Comparison of ENCODE assay signal across 9 cellular contexts in the genomic region with DNA sequence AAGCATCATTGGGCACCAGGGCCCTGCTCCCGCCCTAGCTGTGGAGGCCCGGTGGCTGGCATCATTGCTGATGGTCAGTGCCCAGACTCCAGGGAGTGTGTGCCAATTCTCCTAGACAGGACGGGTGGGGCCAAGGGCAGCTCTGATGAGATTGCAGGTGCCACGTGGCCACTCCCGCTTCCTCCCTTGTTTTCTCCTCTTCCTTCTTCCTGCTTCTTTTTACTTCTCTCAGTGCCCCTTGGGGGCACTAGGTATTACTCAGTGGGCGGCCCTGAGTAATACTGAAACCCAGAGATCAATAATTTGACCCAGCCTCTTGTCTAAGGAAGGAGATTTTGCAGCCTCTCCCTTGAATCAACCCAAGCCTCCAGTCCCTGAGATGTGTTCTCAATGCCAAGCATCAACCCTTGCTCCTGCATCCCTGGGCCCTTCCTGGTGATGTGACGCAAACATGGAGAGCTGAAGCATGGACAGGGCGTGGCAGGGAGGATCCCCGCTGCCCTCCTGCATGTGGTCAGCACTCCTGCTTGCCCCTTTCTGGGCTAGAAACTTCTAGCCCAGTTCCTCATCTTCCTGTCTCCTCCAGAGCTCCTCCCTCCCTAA. TPM values are rescaled to one million over a fixed set of nuclear protein-coding genes. Genes with fewer than 3 reads are reported as not detected.
A peak's percentile ranks its signal among the peaks of the same experiment; 100 is the strongest.
DNase-seq lines count a peak whose midpoint lies in the region; ATAC-seq and TF ChIP-seq lines count a peak whose summit lies in the region.
"Had no signal": no experiment of that assay in that cellular context is flagged by ENCODE, and none has a peak within 500 bp of the region (broad histone marks: within the 10 kb centered on the region; RNA-seq: fewer than 3 reads in every experiment).

No MANE protein-coding gene starts in this region.

- H3K4me1 ChIP-seq in HEK293 (ENCODE audit: control insufficient read depth, insufficient read depth, low read length) (no peaks in the 10 kb centered on the region), RWPE2 (ENCODE audit: insufficient read depth, poor library complexity, severe bottlenecking) (no peaks in the 10 kb centered on the region), esophagus muscularis mucosa (peaks cover 0 to 8% (median 0%) of the 10 kb centered on the region in 4 donors)

- WGBS in esophagus muscularis mucosa: 71% methylated on average over 7 of the region's 9 CpGs

- H3K27ac Mint-ChIP-seq in stimulated activated naive B cell treated with anti-CD40 and anti-IgM and Interleukin-4, amounts not matched to agents 10 μg/mL and 1 μg/mL and 100 μg/mL, for 72 hours: peak overlapping the region; percentile 63
- H3K27ac Mint-ChIP-seq: activated T-cell treated with anti-CD3 and anti-CD28 coated beads, Interleukin-2, amount 50 U/mL, for 72 hours had no signal

- H3K27ac ChIP-seq in HEK293 (ENCODE audit: extremely low read depth, low read depth, low read length) (no peak overlapping the region), RWPE2 (ENCODE audit: poor library complexity, severe bottlenecking) (no peak overlapping the region), esophagus muscularis mucosa (replicated peaks in 1 of 4) (no peak overlapping the region)

- ATAC-seq in RWPE2 (ENCODE audit: low read depth) (peak; percentile 11; the same call in 2 of the 3 replicates), left ventricle myocardium superior (peak; percentile 73), GM18502 (IDR thresholded peaks at IDR 0.05; ENCODE audit: poor library complexity, unreplicated experiment) (no peak)
- peak; percentile 61 to 73 for ATAC-seq in stimulated activated naive B cell treated with anti-CD40 and anti-IgM and Interleukin-4, amounts not matched to agents 10 μg/mL and 1 μg/mL and 100 μg/mL, for 72 hours (replicated peaks)
- no peak for ATAC-seq in activated CD4-positive, CD25-positive, alpha-beta regulatory T cell treated with anti-CD3 and anti-CD28 coated beads, Interleukin-2, amount 50 U/mL, for 24 hours

- no peak for TF ChIP-seq EP300 in esophagus muscularis mucosa (IDR thresholded peaks at IDR 0.05)

- H3K9me3 ChIP-seq in HEK293 (ENCODE audit: control insufficient read depth, insufficient read depth, low read depth, low read length) (no peaks in the 10 kb centered on the region), RWPE2 (ENCODE audit: severe bottlenecking) (no peaks in the 10 kb centered on the region), esophagus muscularis mucosa (no peaks in the 10 kb centered on the region)

- no peak for TF ChIP-seq POLR2A in esophagus muscularis mucosa (IDR thresholded peaks at IDR 0.05; ENCODE audit: low read depth)

- no peak overlapping the region for H3K4me3 Mint-ChIP-seq in stimulated activated naive B cell treated with anti-CD40 and anti-IgM and Interleukin-4, amounts not matched to agents 10 μg/mL and 1 μg/mL and 100 μg/mL, for 72 hours
- H3K4me3 Mint-ChIP-seq: activated T-cell treated with anti-CD3 and anti-CD28 coated beads, Interleukin-2, amount 50 U/mL, for 72 hours; neural crest cell had no signal

- no peaks in the 10 kb centered on the region for H3K9me3 Mint-ChIP-seq in stimulated activated naive B cell treated with anti-CD40 and anti-IgM and Interleukin-4, amounts not matched to agents 10 μg/mL and 1 μg/mL and 100 μg/mL, for 72 hours
- H3K9me3 Mint-ChIP-seq: activated T-cell treated with anti-CD3 and anti-CD28 coated beads, Interleukin-2, amount 50 U/mL, for 72 hours; neural crest cell had no signal

- CTCF ChIA-PET in HEK293 (lab: Yijun Ruan, JAX): interaction anchor here (0.7 to 3.4 kb wide), 5 partner anchors 8 to 200 kb away, joined by 3 to 21 read pairs (median 4); no protein-coding TSS in a partner anchor

- intact Hi-C loops in left ventricle myocardium superior (cut with micrococcal nuclease): no loop called here
- intact Hi-C loops in esophagus muscularis mucosa (cut with DNase I): no loop called here

- POLR2A ChIA-PET in HEK293 (lab: Yijun Ruan, JAX): interaction anchor here (1.3 kb wide), 1 partner anchor 95 kb away, joined by 8 read pairs; the partner anchor contains the start of gene ELK4

- peaks cover 24 to 29% of the 10 kb centered on the region in 2 donors for H3K27me3 Mint-ChIP-seq in stimulated activated naive B cell treated with anti-CD40 and anti-IgM and Interleukin-4, amounts not matched to agents 10 μg/mL and 1 μg/mL and 100 μg/mL, for 72 hours

- H3K36me3 ChIP-seq in HEK293 (ENCODE audit: control insufficient read depth in 2 of 2, insufficient read depth in 1 of 2, low read length in 2 of 2) (peaks cover 0 to 3% of the 10 kb centered on the region in 2 experiments; a peak in 1 of 3 replicates), RWPE2 (ENCODE audit: low read depth) (no peaks in the 10 kb centered on the region), esophagus muscularis mucosa (peaks cover 0 to 6% (median 3%) of the 10 kb centered on the region in 4 donors)

- no peaks in the 10 kb centered on the region for H3K27me3 ChIP-seq in RWPE2 (ENCODE audit: insufficient read depth, poor library complexity, severe bottlenecking)
- H3K27me3 ChIP-seq in esophagus muscularis mucosa: peaks cover 0 to 6% (median 0%) of the 10 kb centered on the region in 4 donors

- no peaks in the 10 kb centered on the region for H3K36me3 Mint-ChIP-seq in stimulated activated naive B cell treated with anti-CD40 and anti-IgM and Interleukin-4, amounts not matched to agents 10 μg/mL and 1 μg/mL and 100 μg/mL, for 72 hours

- DNase-seq in RWPE2 (ENCODE audit: low spot score) (no peak), left ventricle myocardium superior (peak; percentile 59), esophagus muscularis mucosa (ENCODE audit: extremely low spot score) (no peak)
- DNase-seq in stimulated activated naive B cell treated with anti-CD40 and anti-IgM and Interleukin-4, amounts not matched to agents 10 μg/mL and 1 μg/mL and 100 μg/mL, for 72 hours: no peak
- DNase-seq: activated T-cell treated with anti-CD3 and anti-CD28 coated beads, Interleukin-2, amount 50 U/mL, for 72 hours had no signal

- H3K4me3 ChIP-seq in HEK293 (ENCODE audit: low read depth, low read length): no peak overlapping the region
- no peak overlapping the region for H3K4me3 ChIP-seq in RWPE2 (ENCODE audit: severe bottlenecking)
- no peak overlapping the region for H3K4me3 ChIP-seq in esophagus muscularis mucosa

- peaks cover 9 to 11% of the 10 kb centered on the region in 2 donors for H3K4me1 Mint-ChIP-seq in stimulated activated naive B cell treated with anti-CD40 and anti-IgM and Interleukin-4, amounts not matched to agents 10 μg/mL and 1 μg/mL and 100 μg/mL, for 72 hours
- H3K4me1 Mint-ChIP-seq: neural crest cell had no signal

- TF ChIP-seq CTCF in HEK293 (tag by site-specific recombination; IDR thresholded peaks at IDR 0.05) (no peak), RWPE2 (IDR thresholded peaks at IDR 0.05; ENCODE audit: poor library complexity, severe bottlenecking) (no peak), esophagus muscularis mucosa (IDR thresholded peaks at IDR 0.05) (no peak)

TF ChIP-seq in HEK293, 187 proteins besides CTCF, POLR2A, EP300 and RAD21:
- TF ChIP-seq ZBTB48 (tag by site-specific recombination; IDR thresholded peaks at IDR 0.05) (peak; percentile 88), KLF1 (tag by site-specific recombination; IDR thresholded peaks at IDR 0.05) (peak; percentile 42; the same call in 1 of the 2 replicates), ZNF530 (tag by site-specific recombination; IDR thresholded peaks at IDR 0.05; ENCODE audit: low read depth) (no peak), ZNF529 (tag by site-specific recombination; IDR thresholded peaks at IDR 0.05; ENCODE audit: insufficient replicate concordance) (no peak)

RNA-seq across cellular contexts. Expression of gene CDK18, which starts 32.4 kb away (rescaled TPM):
- total RNA-seq in left ventricle myocardium superior (209 TPM), esophagus muscularis mucosa (10 to 100 TPM in 2 of 4 donors, 1 to 10 TPM in 2; 4.8 to 12.9 (median 9.9) TPM)

Comparison
In these comparisons a context has a peak if more than half of its experiments do, and no peak if none do; other contexts are left out.
1. ATAC-seq: peak in RWPE2 (single experiment), left ventricle myocardium superior (single experiment) and stimulated activated naive B cell treated with anti-CD40 and anti-IgM and Interleukin-4, amounts not matched to agents 10 μg/mL and 1 μg/mL and 100 μg/mL, for 72 hours (2 of 2); none in activated CD4-positive, CD25-positive, alpha-beta regulatory T cell treated with anti-CD3 and anti-CD28 coated beads, Interleukin-2, amount 50 U/mL, for 24 hours (0 of 2) and GM18502 (single experiment).
2. RNA of gene CDK18, which starts 32.4 kb away (total RNA-seq): 209 TPM in left ventricle myocardium superior (single experiment); 4.8 to 12.9 TPM in esophagus muscularis mucosa; every median in the first group is over 10 times any median in the second.